15 cellular contexts compared by ENCODE assay signal in the genomic region with DNA sequence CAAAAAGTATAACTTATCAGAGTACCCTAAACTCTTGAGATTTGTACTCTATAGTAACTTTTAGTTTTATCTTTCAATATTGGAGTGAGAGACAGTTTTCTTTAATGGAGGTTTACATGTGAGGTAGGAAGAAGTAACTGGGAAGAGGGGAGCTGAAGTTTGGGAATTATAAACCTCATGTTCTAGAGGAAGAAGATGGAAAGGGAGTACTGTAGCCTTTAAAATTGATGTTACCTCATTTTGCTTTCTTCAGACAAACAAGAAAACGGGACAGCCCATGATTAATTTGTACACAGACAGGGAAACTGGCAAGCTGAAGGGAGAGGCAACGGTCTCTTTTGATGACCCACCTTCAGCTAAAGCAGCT. TPM values are rescaled to one million over a fixed set of nuclear protein-coding genes. Genes with fewer than 3 reads are reported as not detected.
DNase-seq lines count a peak whose midpoint lies in the region; ATAC-seq and TF ChIP-seq lines count a peak whose summit lies in the region.
"Had no signal": no experiment of that assay in that cellular context is flagged by ENCODE, and none has a peak within 500 bp of the region (broad histone marks: within the 10 kb centered on the region; RNA-seq: fewer than 3 reads in every experiment).

No MANE protein-coding gene starts in this region.

- no peaks in the 10 kb centered on the region for H3K9me2 ChIP-seq in Loucy (replicated peaks; ENCODE audit: low read depth, low read length)

- H3K4me1 Mint-ChIP-seq in CD4-positive, alpha-beta memory T cell: peaks cover 47 to 87% (median 67%) of the 10 kb centered on the region in 4 donors
- H3K4me1 Mint-ChIP-seq in immature natural killer cell: peaks cover 81 to 93% of the 10 kb centered on the region in 2 donors

- no peaks in the 10 kb centered on the region for H3K27me3 ChIP-seq in CD4-positive, alpha-beta memory T cell (ENCODE audit: insufficient read depth, low read length)
- H3K27me3 ChIP-seq in Loucy (ENCODE audit: insufficient read depth, low read length, poor library complexity, severe bottlenecking) (no peaks in the 10 kb centered on the region), upper lobe of right lung (no peaks in the 10 kb centered on the region)
- H3K27me3 ChIP-seq: BE2C, brain microvascular endothelial cell, hepatocyte had no signal

- peaks cover 95% of the 10 kb centered on the region for H4K20me1 ChIP-seq in Loucy (ENCODE audit: insufficient read depth, low read length, poor library complexity, severe bottlenecking)

- no peak overlapping the region for H3K4me3 Mint-ChIP-seq in CD4-positive, alpha-beta memory T cell
- H3K4me3 Mint-ChIP-seq in immature natural killer cell: peak overlapping the region; percentile 67 to 84 (median 75)
- H3K4me3 Mint-ChIP-seq: activated B cell treated with CpG ODN at 0.5 μM for 24 hours had no signal

- POLR2A ChIA-PET in CD4-positive, alpha-beta memory T cell (lab: Charles Lee; ENCODE audit: partially characterized antibody): interaction anchor here (0.7 to 2.4 kb wide), 6 partner anchors 7 to 12 kb away, joined by 4 to 28 read pairs (median 6); a partner anchor contains a TSS

- intact Hi-C loops in CD4-positive, alpha-beta memory T cell (cut with micrococcal nuclease): no loop called here
- intact Hi-C loops in upper lobe of right lung (cut with DNase I): no loop called here

- H3K27ac Mint-ChIP-seq in CD4-positive, alpha-beta memory T cell: peak overlapping the region in 6 of 7 donors; percentile 19 to 99 (median 67)
- peak overlapping the region; percentile 77 to 92 (median 89) for H3K27ac Mint-ChIP-seq in immature natural killer cell

- no peak overlapping the region for H2AFZ ChIP-seq in Loucy (ENCODE audit: low read length)
- H2AFZ ChIP-seq: hepatocyte had no signal

- no peak for DNase-seq in CD4-positive, alpha-beta memory T cell
- DNase-seq in immature natural killer cell (no peak), upper lobe of right lung (no peak)
- DNase-seq: activated B cell treated with CpG ODN at 0.5 μM for 24 hours, BE2C, brain microvascular endothelial cell, NCI-H1930, NCI-H524 treated with DMSO at 0.1 percent for 48 hours, OCI-M1 had no signal

- peaks cover 35% of the 10 kb centered on the region for H3K4me1 ChIP-seq in CD4-positive, alpha-beta memory T cell (ENCODE audit: insufficient read depth, low read length)
- H3K4me1 ChIP-seq in Loucy (ENCODE audit: insufficient read depth, low read length, poor library complexity, severe bottlenecking): peaks cover 40% of the 10 kb centered on the region
- H3K4me1 ChIP-seq in upper lobe of right lung: no peaks in the 10 kb centered on the region
- H3K4me1 ChIP-seq: BE2C had no signal

- no peaks in the 10 kb centered on the region for H3K27me3 Mint-ChIP-seq in CD4-positive, alpha-beta memory T cell
- H3K27me3 Mint-ChIP-seq in immature natural killer cell (ENCODE audit: low read depth in 3 of 3): peaks cover 15 to 57% (median 37%) of the 10 kb centered on the region in 3 donors
- H3K27me3 Mint-ChIP-seq: activated B cell treated with CpG ODN at 0.5 μM for 24 hours had no signal

- H3K9me3 ChIP-seq in CD4-positive, alpha-beta memory T cell (ENCODE audit: control insufficient read depth in 1 of 2, low read length in 2 of 2): no peaks in the 10 kb centered on the region
- no peaks in the 10 kb centered on the region for H3K9me3 ChIP-seq in Loucy (ENCODE audit: insufficient read depth, low read depth, low read length)
- H3K9me3 ChIP-seq in upper lobe of right lung: no peaks in the 10 kb centered on the region
- H3K9me3 ChIP-seq: BE2C had no signal

- peaks cover 98% of the 10 kb centered on the region for H3K79me2 ChIP-seq in Loucy (ENCODE audit: insufficient read depth, low read length)

- no peak overlapping the region for H3K27ac ChIP-seq in CD4-positive, alpha-beta memory T cell (ENCODE audit: low read depth, low read length)
- H3K27ac ChIP-seq in upper lobe of right lung: no peak overlapping the region
- H3K27ac ChIP-seq: brain microvascular endothelial cell, hepatocyte had no signal

- no peak for TF ChIP-seq CTCF in Loucy (conservative IDR thresholded peaks at IDR 0.05; ENCODE audit: low read length)
- TF ChIP-seq CTCF in upper lobe of right lung (IDR thresholded peaks at IDR 0.05): no peak

- H3K36me3 ChIP-seq in CD4-positive, alpha-beta memory T cell (ENCODE audit: insufficient read depth, low read length): peaks cover 97% of the 10 kb centered on the region
- peaks cover 100% of the 10 kb centered on the region for H3K36me3 ChIP-seq in Loucy (ENCODE audit: insufficient read depth, low read length)
- H3K36me3 ChIP-seq in upper lobe of right lung: peaks cover 99% of the 10 kb centered on the region

- H3K4me2 ChIP-seq in Loucy (ENCODE audit: low read depth, low read length, poor library complexity, severe bottlenecking): peak overlapping the region; percentile 95
- H3K4me2 ChIP-seq: hepatocyte had no signal

- peaks cover 0 to 10% (median 0%) of the 10 kb centered on the region in 8 donors for H3K9me3 Mint-ChIP-seq in CD4-positive, alpha-beta memory T cell
- peaks cover 0 to 2% (median 0%) of the 10 kb centered on the region in 6 donors for H3K9me3 Mint-ChIP-seq in immature natural killer cell
- H3K9me3 Mint-ChIP-seq: activated B cell treated with CpG ODN at 0.5 μM for 24 hours had no signal

- ATAC-seq in HG03520 (IDR thresholded peaks at IDR 0.05; ENCODE audit: unreplicated experiment) (no peak), HG02678 (IDR thresholded peaks at IDR 0.05; ENCODE audit: unreplicated experiment) (no peak), upper lobe of right lung (no peak)
- ATAC-seq: SK-N-SH treated with all-trans-retinoic acid at 6 μM for 48 hours had no signal

- H3K4me3 ChIP-seq in CD4-positive, alpha-beta memory T cell (ENCODE audit: low read length in 2 of 2): no peak overlapping the region
- H3K4me3 ChIP-seq in Loucy (ENCODE audit: low read length, poor library complexity, severe bottlenecking) (no peak overlapping the region), upper lobe of right lung (no peak overlapping the region)
- H3K4me3 ChIP-seq: hepatocyte had no signal

- no peak overlapping the region for H3K9ac ChIP-seq in Loucy (ENCODE audit: low read depth, low read length, poor library complexity, severe bottlenecking)

- peaks cover 88 to 98% of the 10 kb centered on the region in 2 donors for H3K36me3 Mint-ChIP-seq in CD4-positive, alpha-beta memory T cell
- peaks cover 60 to 90% (median 70%) of the 10 kb centered on the region in 3 donors for H3K36me3 Mint-ChIP-seq in immature natural killer cell

- CTCF ChIA-PET in CD4-positive, alpha-beta memory T cell (lab: Charles Lee; ENCODE audit: partially characterized antibody): interaction anchor here (0.7 to 0.9 kb wide), 3 partner anchors 11 to 269 kb away, joined by 3 read pairs; no protein-coding TSS in a partner anchor

- peaks cover 10% of the 10 kb centered on the region; the same call in 1 of the 2 replicates for H3F3A ChIP-seq in Loucy (ENCODE audit: low read depth)

RNA-seq across cellular contexts. Expression of a gene that starts 9.5 kb away (rescaled TPM):
- total RNA-seq in CD4-positive, alpha-beta memory T cell: 100 to 1,000 TPM; 500 to 536 TPM
- polyA plus RNA-seq in CD4-positive, alpha-beta memory T cell: 100 to 1,000 TPM in 1 of 2 donors, 10 to 100 TPM in 1; 88.1 to 163 TPM
- 100 to 1,000 TPM in 1 of 3 donors, 10 to 100 TPM in 2; 73.4 to 169 (median 87.4) TPM for polyA plus RNA-seq in immature natural killer cell
- 175 TPM for total RNA-seq in upper lobe of right lung

RNA-seq across cellular contexts. Expression of a gene that starts 13.2 kb away (rescaled TPM):
- 10 to 100 TPM; 25.9 to 26.6 TPM for total RNA-seq in CD4-positive, alpha-beta memory T cell
- 10 to 100 TPM; 52.4 to 60.6 TPM for polyA plus RNA-seq in CD4-positive, alpha-beta memory T cell
- 100 to 1,000 TPM in 2 of 3 donors, 10 to 100 TPM in 1; 91.2 to 133 (median 118) TPM for polyA plus RNA-seq in immature natural killer cell
- total RNA-seq in upper lobe of right lung: 49.5 TPM

RNA-seq across cellular contexts. Expression of a gene that starts 24.5 kb away (rescaled TPM):
- total RNA-seq in CD4-positive, alpha-beta memory T cell: not detected
- not detected for polyA plus RNA-seq in CD4-positive, alpha-beta memory T cell
- polyA plus RNA-seq in immature natural killer cell: not detected
- total RNA-seq in upper lobe of right lung: 0.17 TPM
- total RNA-seq: hepatocyte, pulmonary artery endothelial cell had no signal
- polyA plus RNA-seq: hepatocyte had no signal

RNA-seq across cellular contexts. Expression of a gene that starts 27.5 kb away (rescaled TPM):
- not detected for total RNA-seq in CD4-positive, alpha-beta memory T cell
- not detected for polyA plus RNA-seq in CD4-positive, alpha-beta memory T cell
- not detected for polyA plus RNA-seq in immature natural killer cell
- not detected for total RNA-seq in upper lobe of right lung
- total RNA-seq: activated B cell treated with CpG ODN at 0.5 μM for 24 hours, hepatocyte, pulmonary artery endothelial cell had no signal
- polyA plus RNA-seq: hepatocyte had no signal

RNA-seq across cellular contexts. Expression of a gene that starts 39.5 kb away (rescaled TPM):
- total RNA-seq in CD4-positive, alpha-beta memory T cell: under 1 TPM; 0.33 to 0.67 TPM
- polyA plus RNA-seq in CD4-positive, alpha-beta memory T cell: under 1 TPM; 0.47 to 0.94 TPM
- polyA plus RNA-seq in immature natural killer cell: 1 to 10 TPM; 3.4 to 8.6 (median 6.9) TPM
- 3.5 TPM for total RNA-seq in upper lobe of right lung

Comparison
In these comparisons a context has a peak if more than half of its experiments do, and no peak if none do; other contexts are left out.
1. H3K4me3 Mint-ChIP-seq: peak in immature natural killer cell (5 of 5); none in CD4-positive, alpha-beta memory T cell (0 of 8).